Comparison of ENCODE assay signal across 11 cellular contexts in the genomic region with DNA sequence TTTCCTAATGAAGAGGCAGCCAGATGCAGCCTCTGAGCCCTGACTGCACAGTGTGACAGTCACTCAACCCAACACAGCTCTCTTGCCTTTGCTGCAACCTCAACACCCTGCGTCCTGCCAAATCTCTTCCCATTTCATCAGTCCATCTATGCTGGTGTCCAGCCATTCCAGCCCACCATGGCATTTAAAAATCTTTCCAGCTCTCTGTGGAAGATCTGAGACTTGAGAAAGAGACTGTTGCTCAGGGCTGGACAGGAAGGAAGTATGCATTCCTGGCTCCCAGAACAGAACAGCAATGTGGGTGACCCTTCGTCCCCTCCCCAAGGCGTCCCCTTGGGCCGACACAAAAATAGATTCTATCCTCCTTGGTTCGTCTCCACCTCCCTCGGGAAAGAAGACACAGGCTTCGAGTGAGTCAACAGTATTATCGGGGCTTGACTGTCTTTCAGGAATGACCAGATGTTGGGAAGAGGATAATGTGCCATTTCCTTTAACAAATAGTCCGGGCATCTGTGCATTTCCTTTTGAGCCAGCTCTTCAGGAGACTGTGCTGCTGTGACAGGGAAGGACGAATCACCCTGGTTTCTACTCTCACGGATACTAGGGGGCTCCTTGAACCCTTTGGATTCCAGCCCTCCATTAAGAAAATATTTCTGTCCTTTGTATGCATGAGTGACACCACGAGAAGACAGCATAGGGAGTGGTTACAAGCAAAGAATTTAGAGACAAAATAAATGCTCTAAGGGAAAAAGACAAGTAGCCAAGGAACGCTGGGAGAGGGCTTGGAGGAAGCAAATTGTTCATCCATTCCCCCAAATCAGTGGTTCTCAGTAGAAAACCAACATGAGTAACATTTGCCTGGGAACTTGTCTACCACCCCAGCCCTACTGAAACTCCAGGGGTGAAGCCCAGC.
DNase-seq lines count a peak whose midpoint lies in the region; ATAC-seq and TF ChIP-seq lines count a peak whose summit lies in the region.
"Had no signal": no experiment of that assay in that cellular context is flagged by ENCODE, and none has a peak within 500 bp of the region (broad histone marks: within the 10 kb centered on the region; RNA-seq: fewer than 3 reads in every experiment).

No MANE protein-coding gene starts in this region.

- peak overlapping the region; percentile 89 for H2BK120ac ChIP-seq in mesenchymal stem cell (ENCODE audit: low read depth, low read length)

- no peak overlapping the region for H2BK15ac ChIP-seq in mesenchymal stem cell (ENCODE audit: low read depth, poor library complexity, severe bottlenecking)

- H3K9me3 ChIP-seq in mesenchymal stem cell (ENCODE audit: control insufficient read depth, low read length) (no peaks in the 10 kb centered on the region), upper lobe of right lung (no peaks in the 10 kb centered on the region)

- no peaks in the 10 kb centered on the region for H3K36me3 ChIP-seq in mesenchymal stem cell (ENCODE audit: control insufficient read depth in 1 of 2, insufficient read depth in 2 of 2, low read depth in 1 of 2, low read length in 2 of 2)
- no peaks in the 10 kb centered on the region for H3K36me3 ChIP-seq in upper lobe of right lung

- H3K4ac ChIP-seq in mesenchymal stem cell (ENCODE audit: low read depth in 1 of 2, low read length in 2 of 2), result peak overlapping the region; percentile 69 to 92

- peak overlapping the region; percentile 61 to 100 for H2BK12ac ChIP-seq in mesenchymal stem cell (ENCODE audit: low read length in 2 of 2)

- TF ChIP-seq CTCF in upper lobe of right lung (IDR thresholded peaks at IDR 0.05), result no peak

- peaks cover 17% of the 10 kb centered on the region for H3K4me1 ChIP-seq in mesenchymal stem cell (ENCODE audit: control insufficient read depth, insufficient read depth, low read depth, low read length)
- peaks cover 11% of the 10 kb centered on the region for H3K4me1 ChIP-seq in upper lobe of right lung

- no peak overlapping the region for H3K14ac ChIP-seq in mesenchymal stem cell (ENCODE audit: low read length in 2 of 2)

- DNase-seq in NCI-H510A treated with DMSO at 0.1 percent for 48 hours (lab: John Stamatoyannopoulos, UW), result peak; percentile 28
- DNase-seq in NCI-H510A (lab: John Stamatoyannopoulos, UW), result no peak
- DNase-seq in caudate nucleus (lab: John Stamatoyannopoulos, UW), result no peak
- peak; percentile 89 for DNase-seq in mesenchymal stem cell
- no peak for DNase-seq in upper lobe of right lung
- no peak for DNase-seq in activated naive CD4-positive, alpha-beta T cell treated with Interleukin-2 at 50 U/mL for 16 hours
- DNase-seq: activated naive CD4-positive, alpha-beta T cell treated with anti-CD3 and anti-CD28 coated beads, Interleukin-2, amount 10 ng/mL, durations not matched to agents 7 days and 5 days; hippocampal formation had no signal

- H3K23ac ChIP-seq in mesenchymal stem cell (ENCODE audit: low read length in 2 of 2), result no peak overlapping the region

- intact Hi-C loops in upper lobe of right lung (cut with DNase I), result no loop called here

- WGBS in mesenchymal stem cell, result 4% methylated on average over 11 of the region's 13 CpGs

- peak overlapping the region; percentile 44 to 83 for H3K18ac ChIP-seq in mesenchymal stem cell (ENCODE audit: low read depth in 1 of 2, low read length in 2 of 2)

- H2AFZ ChIP-seq in mesenchymal stem cell (ENCODE audit: low read depth, low read length), result no peak overlapping the region

- peak overlapping the region; percentile 28 for H3K9ac ChIP-seq in mesenchymal stem cell (ENCODE audit: low read length)
- H3K9ac ChIP-seq: KMS-11 had no signal

- H3K27ac ChIP-seq in caudate nucleus (ENCODE audit: low read depth, low read length), result peak overlapping the region; percentile 69
- H3K27ac ChIP-seq in mesenchymal stem cell (ENCODE audit: low read length, poor library complexity, severe bottlenecking), result no peak overlapping the region
- H3K27ac ChIP-seq in upper lobe of right lung, result peak overlapping the region; percentile 4
- H3K27ac ChIP-seq: KMS-11 had no signal

- no peak overlapping the region for H3K4me2 ChIP-seq in mesenchymal stem cell (ENCODE audit: low read length, poor library complexity, severe bottlenecking)
- H3K4me2 ChIP-seq: KMS-11 had no signal

- no peak overlapping the region for H2BK5ac ChIP-seq in mesenchymal stem cell (ENCODE audit: low read depth, low read length, poor library complexity, severe bottlenecking)

- peak overlapping the region; percentile 7 for H4K8ac ChIP-seq in mesenchymal stem cell (ENCODE audit: low read length)

- peak overlapping the region; percentile 16 for H4K91ac ChIP-seq in mesenchymal stem cell (ENCODE audit: low read length)

- H3K27me3 ChIP-seq in mesenchymal stem cell (ENCODE audit: control insufficient read depth in 1 of 2, insufficient read depth in 1 of 2, low read length in 2 of 2) (no peaks in the 10 kb centered on the region), upper lobe of right lung (no peaks in the 10 kb centered on the region)

- no peaks in the 10 kb centered on the region for H3K79me1 ChIP-seq in mesenchymal stem cell (replicated peaks; ENCODE audit: low read length, poor library complexity, severe bottlenecking)

- ATAC-seq in upper lobe of right lung (peak; percentile 37), GM21737 (IDR thresholded peaks at IDR 0.05; ENCODE audit: unreplicated experiment) (no peak), HG03342 (IDR thresholded peaks at IDR 0.05; ENCODE audit: unreplicated experiment) (no peak)

- H3K4me3 ChIP-seq in mesenchymal stem cell (ENCODE audit: insufficient read depth in 1 of 2, low read depth in 1 of 2, low read length in 2 of 2) (peak overlapping the region in 1 of 2 experiments; percentile 25), upper lobe of right lung (no peak overlapping the region)

- H2AK5ac ChIP-seq in mesenchymal stem cell (ENCODE audit: low read length, severe bottlenecking), result no peak overlapping the region

Comparison
In these comparisons a context has a peak if more than half of its experiments do, and no peak if none do; other contexts are left out.
1. DNase-seq: peak in NCI-H510A treated with DMSO at 0.1 percent for 48 hours (single experiment) and mesenchymal stem cell (single experiment); none in NCI-H510A (single experiment), caudate nucleus (0 of 61), upper lobe of right lung (single experiment) and activated naive CD4-positive, alpha-beta T cell treated with Interleukin-2 at 50 U/mL for 16 hours (single experiment).